Comparison of ENCODE assay signal across 1 cellular context in genomic region chr11:65793625-65794400, GRCh38.
TF ChIP-seq lines count a peak whose summit lies in the region.

No MANE protein-coding gene starts in this region.

TF ChIP-seq in SK-N-SH treated with all-trans-retinoic acid at 6 μM for 48 hours, 23 proteins besides CTCF, POLR2A, EP300 and RAD21 (continued from another document):
- TF ChIP-seq CSRNP3 (CRISPR knock-in tag; IDR thresholded peaks at IDR 0.05), result no peak
- TF ChIP-seq ZNF70 (CRISPR knock-in tag; IDR thresholded peaks at IDR 0.05), result no peak
- TF ChIP-seq, protein P1, sequence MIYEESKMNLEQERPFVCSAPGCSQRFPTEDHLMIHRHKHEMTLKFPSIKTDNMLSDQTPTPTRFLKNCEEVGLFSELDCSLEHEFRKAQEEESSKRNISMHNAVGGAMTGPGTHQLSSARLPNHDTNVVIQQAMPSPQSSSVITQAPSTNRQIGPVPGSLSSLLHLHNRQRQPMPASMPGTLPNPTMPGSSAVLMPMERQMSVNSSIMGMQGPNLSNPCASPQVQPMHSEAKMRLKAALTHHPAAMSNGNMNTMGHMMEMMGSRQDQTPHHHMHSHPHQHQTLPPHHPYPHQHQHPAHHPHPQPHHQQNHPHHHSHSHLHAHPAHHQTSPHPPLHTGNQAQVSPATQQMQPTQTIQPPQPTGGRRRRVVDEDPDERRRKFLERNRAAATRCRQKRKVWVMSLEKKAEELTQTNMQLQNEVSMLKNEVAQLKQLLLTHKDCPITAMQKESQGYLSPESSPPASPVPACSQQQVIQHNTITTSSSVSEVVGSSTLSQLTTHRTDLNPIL (CRISPR knock-in tag; IDR thresholded peaks at IDR 0.05; ENCODE audit: low read depth), result no peak
- TF ChIP-seq ZC3H10 (CRISPR knock-in tag; IDR thresholded peaks at IDR 0.05), result no peak
- no peak for TF ChIP-seq ZNF8 (CRISPR knock-in tag; IDR thresholded peaks at IDR 0.05)
